ENCODE assay signal across 1 cellular context in genomic region chr11:98003606-98004371, GRCh38.
TF ChIP-seq lines count a peak whose summit lies in the region.

No MANE protein-coding gene starts in this region.

TF ChIP-seq in K562, 482 proteins besides CTCF, POLR2A, EP300 and RAD21 (continued from another document):
- TF ChIP-seq, protein P1, sequence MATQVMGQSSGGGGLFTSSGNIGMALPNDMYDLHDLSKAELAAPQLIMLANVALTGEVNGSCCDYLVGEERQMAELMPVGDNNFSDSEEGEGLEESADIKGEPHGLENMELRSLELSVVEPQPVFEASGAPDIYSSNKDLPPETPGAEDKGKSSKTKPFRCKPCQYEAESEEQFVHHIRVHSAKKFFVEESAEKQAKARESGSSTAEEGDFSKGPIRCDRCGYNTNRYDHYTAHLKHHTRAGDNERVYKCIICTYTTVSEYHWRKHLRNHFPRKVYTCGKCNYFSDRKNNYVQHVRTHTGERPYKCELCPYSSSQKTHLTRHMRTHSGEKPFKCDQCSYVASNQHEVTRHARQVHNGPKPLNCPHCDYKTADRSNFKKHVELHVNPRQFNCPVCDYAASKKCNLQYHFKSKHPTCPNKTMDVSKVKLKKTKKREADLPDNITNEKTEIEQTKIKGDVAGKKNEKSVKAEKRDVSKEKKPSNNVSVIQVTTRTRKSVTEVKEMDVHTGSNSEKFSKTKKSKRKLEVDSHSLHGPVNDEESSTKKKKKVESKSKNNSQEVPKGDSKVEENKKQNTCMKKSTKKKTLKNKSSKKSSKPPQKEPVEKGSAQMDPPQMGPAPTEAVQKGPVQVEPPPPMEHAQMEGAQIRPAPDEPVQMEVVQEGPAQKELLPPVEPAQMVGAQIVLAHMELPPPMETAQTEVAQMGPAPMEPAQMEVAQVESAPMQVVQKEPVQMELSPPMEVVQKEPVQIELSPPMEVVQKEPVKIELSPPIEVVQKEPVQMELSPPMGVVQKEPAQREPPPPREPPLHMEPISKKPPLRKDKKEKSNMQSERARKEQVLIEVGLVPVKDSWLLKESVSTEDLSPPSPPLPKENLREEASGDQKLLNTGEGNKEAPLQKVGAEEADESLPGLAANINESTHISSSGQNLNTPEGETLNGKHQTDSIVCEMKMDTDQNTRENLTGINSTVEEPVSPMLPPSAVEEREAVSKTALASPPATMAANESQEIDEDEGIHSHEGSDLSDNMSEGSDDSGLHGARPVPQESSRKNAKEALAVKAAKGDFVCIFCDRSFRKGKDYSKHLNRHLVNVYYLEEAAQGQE (CRISPR knock-in tag; IDR thresholded peaks at IDR 0.05; ENCODE audit: low read depth) = no peak
- TF ChIP-seq HDGF (IDR thresholded peaks at IDR 0.05) (0 out of 2 replicates have a peak, but pooled peaks have one; percentile 19), EHMT2 (IDR thresholded peaks at IDR 0.05) (peak; percentile 60; the same call in 1 of the 2 replicates), LARP7 (IDR thresholded peaks at IDR 0.05) (peak; percentile 60; the same call in 1 of the 2 replicates), BCL6 (CRISPR knock-in tag; IDR thresholded peaks at IDR 0.05) (no peak), C11orf30 (IDR thresholded peaks at IDR 0.05; ENCODE audit: low read depth) (peak; percentile 70), EGR1 (conservative IDR thresholded peaks at IDR 0.05) (no peak), NFE2 (IDR thresholded peaks at IDR 0.05; ENCODE audit: low read depth) (peak; percentile 69; the same call in 1 of the 2 replicates), HNRNPH1 (optimal IDR thresholded peaks at IDR 0.05; ENCODE audit: low read depth, low read length) (no peak)
TF ChIP-seq in K562: peak in this region for 23.
